ENCODE assay signal across 35 cellular contexts in the genomic region with DNA sequence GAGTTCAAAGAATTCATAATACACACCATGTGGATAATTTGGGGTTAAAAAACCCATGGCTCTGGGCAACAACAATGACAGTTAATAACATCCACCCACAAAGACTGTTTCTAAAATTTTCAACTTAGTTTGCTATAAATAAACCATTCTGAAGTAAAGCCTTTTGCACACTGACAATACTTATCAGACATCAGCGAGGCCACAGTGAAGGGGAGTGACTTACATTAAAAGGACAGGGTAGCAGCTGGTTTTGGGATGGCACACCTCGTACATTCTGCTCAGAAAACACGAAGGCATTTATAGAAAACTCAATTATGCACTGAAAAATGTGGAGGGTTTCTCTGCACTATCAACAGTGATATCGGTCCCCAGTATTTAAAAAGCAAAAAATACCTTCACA. TPM values are rescaled to one million over a fixed set of nuclear protein-coding genes. Genes with fewer than 3 reads are reported as not detected.
"Had no signal": no experiment of that assay in that cellular context is flagged by ENCODE, and none has a peak within 500 bp of the region (broad histone marks: within the 10 kb centered on the region; RNA-seq: fewer than 3 reads in every experiment).

No MANE protein-coding gene starts in this region.

- H3K4me3 Mint-ChIP-seq: activated CD4-positive, alpha-beta memory T cell treated with anti-CD3 and anti-CD28 coated beads for 36 hours; activated CD4-positive, alpha-beta T cell treated with anti-CD3 and anti-CD28 coated beads, Interleukin-2, amount 10 ng/mL, durations not matched to agents 24 days and 14 days; activated T-cell treated with anti-CD3 and anti-CD28 coated beads, Interleukin-2, amount 50 U/mL, for 24 hours; effector memory CD8-positive, alpha-beta T cell; naive B cell; nephron progenitor cell; stimulated activated naive B cell treated with anti-CD40 and anti-IgM and Interleukin-4, amounts not matched to agents 10 μg/mL and 1 μg/mL and 100 μg/mL, for 72 hours; T-helper 1 cell treated with Interleukin-12 subunit alpha and Interleukin-12 subunit beta and Interleukin-4 antibody, amounts not matched to agents 30 μg/mL and 1 μg/mL, for 36 hours had no signal

- FAIRE-seq: urothelium cell line had no signal

- H3K27ac Mint-ChIP-seq: activated CD4-positive, alpha-beta memory T cell treated with anti-CD3 and anti-CD28 coated beads for 36 hours; activated CD4-positive, alpha-beta T cell treated with anti-CD3 and anti-CD28 coated beads, Interleukin-2, amount 10 ng/mL, durations not matched to agents 24 days and 14 days; activated T-cell treated with anti-CD3 and anti-CD28 coated beads, Interleukin-2, amount 50 U/mL, for 24 hours; effector memory CD8-positive, alpha-beta T cell; nephron progenitor cell; stimulated activated naive B cell treated with anti-CD40 and anti-IgM and Interleukin-4, amounts not matched to agents 10 μg/mL and 1 μg/mL and 100 μg/mL, for 72 hours; T-helper 1 cell treated with Interleukin-12 subunit alpha and Interleukin-12 subunit beta and Interleukin-4 antibody, amounts not matched to agents 30 μg/mL and 1 μg/mL, for 36 hours had no signal

- H3K27me3 Mint-ChIP-seq: activated CD4-positive, alpha-beta memory T cell treated with anti-CD3 and anti-CD28 coated beads for 36 hours; activated CD4-positive, alpha-beta T cell treated with anti-CD3 and anti-CD28 coated beads, Interleukin-2, amount 10 ng/mL, durations not matched to agents 24 days and 14 days; effector memory CD8-positive, alpha-beta T cell; naive B cell; stimulated activated naive B cell treated with anti-CD40 and anti-IgM and Interleukin-4, amounts not matched to agents 10 μg/mL and 1 μg/mL and 100 μg/mL, for 72 hours had no signal

- H3K4me3 ChIP-seq: breast epithelium, coronary artery, gastroesophageal sphincter, lung, ovary, prostate gland, smooth muscle cell, stomach, suprapubic skin, transverse colon had no signal

- H3K27me3 ChIP-seq: gastroesophageal sphincter, ovary, stomach, suprapubic skin, transverse colon had no signal

- H3K9me3 ChIP-seq: breast epithelium, gastroesophageal sphincter, ovary, prostate gland, stomach, suprapubic skin, transverse colon had no signal

- H3K4me2 ChIP-seq: smooth muscle cell had no signal

- H3K4me1 Mint-ChIP-seq: activated CD4-positive, alpha-beta T cell treated with anti-CD3 and anti-CD28 coated beads, Interleukin-2, amount 10 ng/mL, durations not matched to agents 24 days and 14 days; naive B cell; nephron progenitor cell; stimulated activated naive B cell treated with anti-CD40 and anti-IgM and Interleukin-4, amounts not matched to agents 10 μg/mL and 1 μg/mL and 100 μg/mL, for 72 hours had no signal

- H3K36me3 Mint-ChIP-seq: naive B cell had no signal

- H3K27ac ChIP-seq: breast epithelium, coronary artery, gastroesophageal sphincter, ovary, prostate gland, stomach, suprapubic skin, transverse colon had no signal

- H3K4me1 ChIP-seq: breast epithelium, gastroesophageal sphincter, prostate gland, stomach, suprapubic skin, transverse colon had no signal

- H3K36me3 ChIP-seq: breast epithelium, ovary, prostate gland, transverse colon had no signal

- DNase-seq: activated CD4-positive, alpha-beta memory T cell treated with anti-CD3 and anti-CD28 coated beads for 36 hours; activated CD4-positive, alpha-beta T cell treated with anti-CD3 and anti-CD28 coated beads, Interleukin-2, amount 10 ng/mL, durations not matched to agents 24 days and 14 days; activated CD4-positive, CD25-positive, alpha-beta regulatory T cell treated with anti-CD3 and anti-CD28 coated beads, Interleukin-2, amount 50 U/mL, for 72 hours; activated CD8-positive, alpha-beta memory T cell treated with anti-CD3 and anti-CD28 coated beads, Interleukin-2, amount 50 U/mL, for 4 hours; activated gamma-delta T cell treated with Interleukin-2 at 50 U/mL for 16 hours; activated naive CD4-positive, alpha-beta T cell treated with anti-CD3 and anti-CD28 coated beads, Interleukin-2, amount 50 U/mL, for 16 hours; activated T-cell treated with anti-CD3 and anti-CD28 coated beads, Interleukin-2, amount 50 U/mL, for 24 hours; amniotic stem cell; cerebellar nuclear complex; effector memory CD8-positive, alpha-beta T cell; erythroblast; hippocampal formation; kidney; naive B cell; nephron progenitor cell; ovary; retina; stimulated activated CD4-positive, alpha-beta T cell treated with anti-CD3 and anti-CD28 coated beads, Interleukin-1b, Interleukin-23, amount 100 ng/mL, for 48 hours; stimulated activated naive B cell treated with anti-CD40 and anti-IgM and Interleukin-4, amounts not matched to agents 10 μg/mL and 1 μg/mL and 100 μg/mL, for 72 hours; stomach; SW 1271; T-helper 9 cell; transverse colon had no signal

- H3K9me3 Mint-ChIP-seq: activated CD4-positive, alpha-beta memory T cell treated with anti-CD3 and anti-CD28 coated beads for 36 hours; activated CD4-positive, alpha-beta T cell treated with anti-CD3 and anti-CD28 coated beads, Interleukin-2, amount 10 ng/mL, durations not matched to agents 24 days and 14 days; activated T-cell treated with anti-CD3 and anti-CD28 coated beads, Interleukin-2, amount 50 U/mL, for 24 hours; effector memory CD8-positive, alpha-beta T cell; nephron progenitor cell; stimulated activated naive B cell treated with anti-CD40 and anti-IgM and Interleukin-4, amounts not matched to agents 10 μg/mL and 1 μg/mL and 100 μg/mL, for 72 hours; T-helper 1 cell treated with Interleukin-12 subunit alpha and Interleukin-12 subunit beta and Interleukin-4 antibody, amounts not matched to agents 30 μg/mL and 1 μg/mL, for 36 hours had no signal

RNA-seq across cellular contexts. Expression of gene ASB11, which starts 4.9 kb away (rescaled TPM):
- total RNA-seq: activated CD4-positive, alpha-beta memory T cell treated with anti-CD3 and anti-CD28 coated beads for 36 hours; activated CD4-positive, alpha-beta T cell treated with anti-CD3 and anti-CD28 coated beads, Interleukin-2, amount 10 ng/mL, durations not matched to agents 24 days and 14 days; activated CD8-positive, alpha-beta memory T cell treated with anti-CD3 and anti-CD28 coated beads for 36 hours; breast epithelium; left lobe of liver; mesenteric fat pad; ovary; smooth muscle cell had no signal
- polyA plus RNA-seq: smooth muscle cell had no signal

RNA-seq across cellular contexts. Expression of gene ASB9, which starts 50.4 kb away (rescaled TPM):
- total RNA-seq: smooth muscle cell had no signal
